18 cellular contexts compared by ENCODE assay signal in the genomic region with DNA sequence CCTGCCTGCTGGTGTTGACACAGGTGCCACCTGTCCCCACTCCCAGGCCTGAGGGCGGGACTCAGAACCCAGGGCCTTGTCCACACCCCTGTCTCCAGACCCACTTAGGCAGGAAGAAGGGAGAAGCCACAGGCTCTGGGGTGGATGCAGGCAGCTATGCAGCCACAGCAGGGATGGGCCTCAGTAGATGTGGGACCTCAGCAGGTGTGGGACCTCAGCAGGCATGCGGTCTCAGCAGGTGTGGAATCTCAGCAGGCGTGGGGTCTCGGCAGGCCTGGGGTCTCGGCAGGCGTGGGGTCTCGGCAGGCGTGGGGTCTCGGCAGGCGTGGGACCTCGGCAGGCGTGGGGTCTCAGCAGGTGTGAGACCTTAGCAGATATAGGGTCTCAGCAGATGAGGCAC.
A peak's percentile ranks its signal among the peaks of the same experiment; 100 is the strongest.
DNase-seq lines count a peak whose midpoint lies in the region; ATAC-seq and TF ChIP-seq lines count a peak whose summit lies in the region.
"Had no signal": no experiment of that assay in that cellular context is flagged by ENCODE, and none has a peak within 500 bp of the region (broad histone marks: within the 10 kb centered on the region; RNA-seq: fewer than 3 reads in every experiment).

No MANE protein-coding gene starts in this region.

- H3K18ac ChIP-seq in neuronal stem cell (ENCODE audit: low read length), result peak overlapping the region; percentile 19

- WGBS in neuronal stem cell (ENCODE audit: extremely low coverage in 2 of 2, insufficient read length in 2 of 2, insufficient replicate concordance in 1 of 2), 2 donors, result no CpG with 5 or more reads among the region's 12 CpGs

- H3K4ac ChIP-seq in neuronal stem cell (ENCODE audit: low read length), result no peak overlapping the region

- no peak overlapping the region for H2AFZ ChIP-seq in neuronal stem cell (ENCODE audit: low read length)
- H2AFZ ChIP-seq: GM23338 had no signal

- H2BK12ac ChIP-seq in neuronal stem cell (ENCODE audit: low read length), result peak overlapping the region; percentile 81

- peaks cover 4% of the 10 kb centered on the region; the same call in 1 of the 2 replicates for H3K4me1 ChIP-seq in HEK293 (ENCODE audit: control insufficient read depth, insufficient read depth, low read length)
- peaks cover 8 to 13% of the 10 kb centered on the region in 2 donors for H3K4me1 ChIP-seq in neuronal stem cell (ENCODE audit: control insufficient read depth in 2 of 2, insufficient read depth in 1 of 2, low read depth in 1 of 2, low read length in 2 of 2)
- peaks cover 3% of the 10 kb centered on the region for H3K4me1 ChIP-seq in upper lobe of right lung
- H3K4me1 ChIP-seq: BLaER1 had no signal

- H2BK120ac ChIP-seq in neuronal stem cell (ENCODE audit: low read depth, low read length), result no peak overlapping the region

- H3K9ac ChIP-seq in neuronal stem cell (ENCODE audit: low read depth, low read length, poor library complexity), result no peak overlapping the region
- H3K9ac ChIP-seq: BLaER1 had no signal

- H2AK5ac ChIP-seq in neuronal stem cell (ENCODE audit: low read depth, low read length), result no peak overlapping the region

- H4K91ac ChIP-seq in neuronal stem cell (ENCODE audit: low read depth, low read length, poor library complexity), result peak overlapping the region; percentile 59

- POLR2A ChIA-PET in HEK293 (lab: Yijun Ruan, JAX), result no interaction called here

- H3K27me3 ChIP-seq in neuronal stem cell (ENCODE audit: control insufficient read depth in 3 of 3, insufficient read depth in 3 of 3, low read depth in 1 of 3, low read length in 3 of 3) (no peaks in the 10 kb centered on the region), upper lobe of right lung (no peaks in the 10 kb centered on the region)
- H3K27me3 ChIP-seq: BLaER1 had no signal

- no peaks in the 10 kb centered on the region for H3K79me1 ChIP-seq in neuronal stem cell (ENCODE audit: low read depth, low read length)

- H4K8ac ChIP-seq in neuronal stem cell (ENCODE audit: low read depth, low read length), result no peak overlapping the region

- H3K4me3 ChIP-seq in HEK293 (ENCODE audit: low read depth, low read length) (no peak overlapping the region), neuronal stem cell (ENCODE audit: low read length in 2 of 2) (no peak overlapping the region), upper lobe of right lung (no peak overlapping the region)
- H3K4me3 ChIP-seq: BLaER1, GM12878, GM23338 had no signal

- DNase-seq in NCI-H146 (lab: John Stamatoyannopoulos, UW), result peak; percentile 75
- no peak for DNase-seq in NCI-H146 treated with DMSO at 0.1 percent for 48 hours (lab: John Stamatoyannopoulos, UW; ENCODE audit: unreplicated experiment)
- no peak for DNase-seq in neuronal stem cell (ENCODE audit: low spot score)
- no peak for DNase-seq in upper lobe of right lung
- no peak for DNase-seq in nucleus accumbens (lab: John Stamatoyannopoulos, UW)
- DNase-seq in NCI-H1436 (lab: John Stamatoyannopoulos, UW), result no peak
- DNase-seq: 8988T; CD4-positive, alpha-beta memory T cell; DMS153; DND-41; EL; H7; IMR-90 had no signal

- H3K23ac ChIP-seq in neuronal stem cell (ENCODE audit: low read depth, low read length, poor library complexity), result no peak overlapping the region

- H3K27ac ChIP-seq in HEK293 (ENCODE audit: extremely low read depth, low read depth, low read length), result no peak overlapping the region
- H3K27ac ChIP-seq in neuronal stem cell (replicated peaks; ENCODE audit: low read length), result no peak overlapping the region
- no peak overlapping the region for H3K27ac ChIP-seq in upper lobe of right lung
- H3K27ac ChIP-seq: BLaER1 had no signal

- TF ChIP-seq CTCF in HEK293 (tag by site-specific recombination; IDR thresholded peaks at IDR 0.05) (no peak), upper lobe of right lung (IDR thresholded peaks at IDR 0.05) (no peak)

- no peaks in the 10 kb centered on the region for H3K36me3 ChIP-seq in HEK293 (ENCODE audit: control insufficient read depth in 2 of 2, insufficient read depth in 1 of 2, low read length in 2 of 2)
- H3K36me3 ChIP-seq in neuronal stem cell (replicated peaks in 1 of 2; ENCODE audit: control insufficient read depth in 2 of 2, insufficient read depth in 2 of 2, low read length in 2 of 2), result no peaks in the 10 kb centered on the region
- no peaks in the 10 kb centered on the region for H3K36me3 ChIP-seq in upper lobe of right lung
- H3K36me3 ChIP-seq: BLaER1 had no signal

- no peak overlapping the region for H3K14ac ChIP-seq in neuronal stem cell (ENCODE audit: low read length)

- no peak overlapping the region for H2BK15ac ChIP-seq in neuronal stem cell (ENCODE audit: low read length)

- CTCF ChIA-PET in HEK293 (lab: Yijun Ruan, JAX), result no interaction called here

- no peak overlapping the region for H3K4me2 ChIP-seq in neuronal stem cell (ENCODE audit: insufficient read depth, low read length, poor library complexity, severe bottlenecking)
- H3K4me2 ChIP-seq: BLaER1, GM23338 had no signal

- no peak overlapping the region for H2BK5ac ChIP-seq in neuronal stem cell (ENCODE audit: low read length)

- ATAC-seq in upper lobe of right lung, result peak; percentile 13
- ATAC-seq: GM12878, GM23338, HCT116 had no signal

- intact Hi-C loops in upper lobe of right lung (cut with DNase I), result no loop called here

- H3K9me3 ChIP-seq in HEK293 (ENCODE audit: control insufficient read depth, insufficient read depth, low read depth, low read length) (no peaks in the 10 kb centered on the region), neuronal stem cell (replicated peaks in 1 of 2; ENCODE audit: control insufficient read depth in 2 of 2, insufficient read depth in 1 of 2, low read depth in 1 of 2, low read length in 2 of 2) (no peaks in the 10 kb centered on the region), upper lobe of right lung (no peaks in the 10 kb centered on the region)
- H3K9me3 ChIP-seq: BLaER1 had no signal

TF ChIP-seq in HEK293, 187 proteins besides CTCF, POLR2A, EP300 and RAD21:
- peak; percentile 91 for TF ChIP-seq ZIC2 (tag by site-specific recombination; IDR thresholded peaks at IDR 0.05)
- no peak for TF ChIP-seq ZNF621 (tag by site-specific recombination; IDR thresholded peaks at IDR 0.05)
